In the genomic region with DNA sequence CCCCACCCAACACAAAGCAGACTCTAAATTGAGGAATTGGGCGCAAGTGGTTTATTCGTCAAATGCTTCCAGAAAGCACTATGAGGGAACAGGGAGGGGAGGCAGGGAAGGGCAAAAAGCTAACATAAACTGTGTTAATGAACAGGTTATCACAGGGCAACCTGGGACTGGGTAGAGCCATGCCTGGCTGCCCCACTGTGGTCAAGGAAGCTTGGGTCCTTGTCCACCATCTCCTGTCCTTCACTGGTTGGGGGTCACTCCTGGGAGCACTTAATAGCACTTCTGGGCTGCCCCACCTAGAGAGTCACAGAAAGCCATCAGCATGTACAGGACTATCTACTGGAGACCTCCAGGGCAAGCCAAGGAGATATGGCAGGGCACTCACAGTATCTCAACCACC, we compare ENCODE assay signal across 34 cellular contexts.
"Had no signal": no experiment of that assay in that cellular context is flagged by ENCODE, and none has a peak within 500 bp of the region (broad histone marks: within the 10 kb centered on the region; RNA-seq: fewer than 3 reads in every experiment).

No MANE protein-coding gene starts in this region.

- H3K4me3 ChIP-seq: MG63 had no signal

- DNase-seq: Karpas-422, Kasumi-1, MG63, MM.1S, MV-4-11, NCI-H1048, NCI-H1092, NCI-H1092 treated with DMSO at 0.1 percent for 48 hours, NCI-H1105, NCI-H1105 treated with DMSO at 0.1 percent for 48 hours, NCI-H1417, NCI-H1417 treated with DMSO at 0.1 percent for 48 hours, NCI-H1436, NCI-H1436 treated with DMSO at 0.1 percent for 48 hours, NCI-H146, NCI-H1694, NCI-H1694 treated with DMSO at 0.1 percent for 48 hours, NCI-H187, NCI-H187 treated with DMSO at 0.1 percent for 48 hours, NCI-H1930, NCI-H2029, NCI-H2029 treated with DMSO at 0.1 percent for 48 hours, NCI-H2081, NCI-H2081 treated with DMSO at 0.1 percent for 48 hours, NCI-H2107, NCI-H2171, NCI-H2171 treated with DMSO at 0.1 percent for 48 hours, NCI-H2227 treated with DMSO at 0.1 percent for 48 hours, NCI-H226, NCI-H345, NCI-H446, NCI-H446 treated with DMSO at 0.1 percent for 48 hours, NCI-H510A had no signal

- H3K36me3 ChIP-seq: MG63 had no signal

- H3K27me3 ChIP-seq: MG63 had no signal

- H3K4me2 ChIP-seq: KMS-11 had no signal

- H3K27ac ChIP-seq: KMS-11 had no signal

- H3K9me3 ChIP-seq: MG63 had no signal

- H3K9ac ChIP-seq: KMS-11 had no signal
